8 cellular contexts compared by ENCODE assay signal in genomic region chr1:8397511-8397910, GRCh38.
DNase-seq lines count a peak whose midpoint lies in the region; ATAC-seq, FAIRE-seq and TF ChIP-seq lines count a peak whose summit lies in the region.

No MANE protein-coding gene starts in this region.

- no peak overlapping the region for H2AFZ ChIP-seq in neuronal stem cell (ENCODE audit: low read length)

- H3K4me3 ChIP-seq in heart left ventricle (no peak overlapping the region), neuronal stem cell (ENCODE audit: low read length in 2 of 2) (no peak overlapping the region)

- no peak overlapping the region for H3K23ac ChIP-seq in neuronal stem cell (ENCODE audit: low read depth, low read length, poor library complexity)

- peak overlapping the region; percentile 82 for H3K27ac Mint-ChIP-seq in MCF 10A (ENCODE audit: low read depth, unreplicated experiment)

- H3K36me3 Mint-ChIP-seq in MCF 10A (ENCODE audit: insufficient read depth, unreplicated experiment), result peaks cover 47% of the 10 kb centered on the region

- H3K27ac ChIP-seq in heart left ventricle (peak overlapping the region; percentile 68 to 87 (median 76)), neuronal stem cell (replicated peaks; ENCODE audit: low read length) (peak overlapping the region; percentile 82)

- no peak overlapping the region for H4K91ac ChIP-seq in neuronal stem cell (ENCODE audit: low read depth, low read length, poor library complexity)

- 41 to 48% (median 45%) methylated on average over 2 of the region's 2 CpGs for WGBS in heart left ventricle, 4 donors
- no CpG with 5 or more reads among the region's 2 CpGs for WGBS in neuronal stem cell (ENCODE audit: extremely low coverage in 2 of 2, insufficient read length in 2 of 2, insufficient replicate concordance in 1 of 2), 2 donors

- no peak overlapping the region for H3K14ac ChIP-seq in neuronal stem cell (ENCODE audit: low read length)

- H3K9ac ChIP-seq in neuronal stem cell (ENCODE audit: low read depth, low read length, poor library complexity), result no peak overlapping the region

- no peaks in the 10 kb centered on the region for H3K27me3 Mint-ChIP-seq in MCF 10A (ENCODE audit: insufficient read depth, unreplicated experiment)

- no peak overlapping the region for H4K8ac ChIP-seq in neuronal stem cell (ENCODE audit: low read depth, low read length)

- FAIRE-seq in urothelium cell line (lab: Jason Lieb, UNC), result no peak

- CTCF ChIA-PET in MCF 10A (lab: Yijun Ruan, JAX), result interaction anchor here (0.6 to 1.7 kb wide), 6 partner anchors 10 to 415 kb away, joined by 3 to 6 read pairs (median 3); no protein-coding TSS in a partner anchor

- H3K4me3 Mint-ChIP-seq in MCF 10A (ENCODE audit: unreplicated experiment), result peak overlapping the region; percentile 41

- TF ChIP-seq CTCF in heart left ventricle (IDR thresholded peaks at IDR 0.05), result no peak
- no peak for TF ChIP-seq CTCF in MCF 10A (IDR thresholded peaks at IDR 0.05; ENCODE audit: unreplicated experiment)

- peaks cover 4% of the 10 kb centered on the region for H3K79me1 ChIP-seq in neuronal stem cell (ENCODE audit: low read depth, low read length)

- peak in 2 of 4 donors; percentile 25 to 43 for ATAC-seq in heart left ventricle

- peaks cover 39% of the 10 kb centered on the region for H3K4me1 Mint-ChIP-seq in MCF 10A (ENCODE audit: insufficient read depth, unreplicated experiment)

- no peak overlapping the region for H3K4ac ChIP-seq in neuronal stem cell (ENCODE audit: low read length)

- no peak overlapping the region for H2BK5ac ChIP-seq in neuronal stem cell (ENCODE audit: low read length)

- H3K36me3 ChIP-seq in heart left ventricle (peaks cover 0 to 47% (median 14%) of the 10 kb centered on the region in 9 donors), neuronal stem cell (replicated peaks in 1 of 2; ENCODE audit: control insufficient read depth in 2 of 2, insufficient read depth in 2 of 2, low read length in 2 of 2) (peaks cover 4 to 67% of the 10 kb centered on the region in 2 donors)

- no peak overlapping the region for H2AK5ac ChIP-seq in neuronal stem cell (ENCODE audit: low read depth, low read length)

- no peak overlapping the region for H2BK12ac ChIP-seq in neuronal stem cell (ENCODE audit: low read length)

- no peak overlapping the region for H2BK15ac ChIP-seq in neuronal stem cell (ENCODE audit: low read length)

- no peak overlapping the region for H2BK120ac ChIP-seq in neuronal stem cell (ENCODE audit: low read depth, low read length)

- BruUV-seq in MCF 10A (replicated peaks; lab: Mats Ljungman, UMichigan), result no TSS peak

- H3K4me1 ChIP-seq in heart left ventricle, result peaks cover 15 to 84% (median 63%) of the 10 kb centered on the region in 12 donors
- peaks cover 17 to 24% of the 10 kb centered on the region in 2 donors for H3K4me1 ChIP-seq in neuronal stem cell (ENCODE audit: control insufficient read depth in 2 of 2, insufficient read depth in 1 of 2, low read depth in 1 of 2, low read length in 2 of 2)

- DNase-seq in heart left ventricle, result no peak
- no peak for DNase-seq in cardiac septum (ENCODE audit: low spot score)
- peak; percentile 36 for DNase-seq in KG1 (lab: John Stamatoyannopoulos, UW)
- DNase-seq in MCF 10A (ENCODE audit: unreplicated experiment), result no peak
- DNase-seq in neuronal stem cell (ENCODE audit: low spot score), result no peak
- DNase-seq in urothelium cell line (ENCODE audit: low spot score), result no peak
- no peak for DNase-seq in head of caudate nucleus
- DNase-seq in dedifferentiated amniotic fluid mesenchymal stem cell (ENCODE audit: extremely low spot score), result no peak

- H3K9me3 Mint-ChIP-seq in MCF 10A (ENCODE audit: unreplicated experiment), result no peaks in the 10 kb centered on the region

- intact Hi-C loops in heart left ventricle (cut with DNase I), result no loop called here
- intact Hi-C loops in cardiac septum (cut with DNase I), result no loop called here
- intact Hi-C loops in MCF 10A (cut with micrococcal nuclease), result no loop called here
- intact Hi-C loops in head of caudate nucleus (cut with DNase I), result no loop called here

- POLR2A ChIA-PET in MCF 10A (lab: Yijun Ruan, JAX), result interaction anchor here (0.6 to 1.1 kb wide), 6 partner anchors 12 to 301 kb away, joined by 3 to 6 read pairs (median 3); no protein-coding TSS in a partner anchor

- H3K9me3 ChIP-seq in heart left ventricle (no peaks in the 10 kb centered on the region), neuronal stem cell (replicated peaks in 1 of 2; ENCODE audit: control insufficient read depth in 2 of 2, insufficient read depth in 1 of 2, low read depth in 1 of 2, low read length in 2 of 2) (peaks cover 0 to 11% of the 10 kb centered on the region in 2 donors)

- no peak overlapping the region for H3K4me2 ChIP-seq in neuronal stem cell (ENCODE audit: insufficient read depth, low read length, poor library complexity, severe bottlenecking)

- H3K18ac ChIP-seq in neuronal stem cell (ENCODE audit: low read length), result no peak overlapping the region

- TF ChIP-seq POLR2A in heart left ventricle (IDR thresholded peaks at IDR 0.05), result no peak

- H3K27me3 ChIP-seq in heart left ventricle (no peaks in the 10 kb centered on the region), neuronal stem cell (ENCODE audit: control insufficient read depth in 3 of 3, insufficient read depth in 3 of 3, low read depth in 1 of 3, low read length in 3 of 3) (peaks cover 0 to 1% (median 0%) of the 10 kb centered on the region in 3 experiments)
